Comparison of ENCODE assay signal across 14 cellular contexts in the genomic region with DNA sequence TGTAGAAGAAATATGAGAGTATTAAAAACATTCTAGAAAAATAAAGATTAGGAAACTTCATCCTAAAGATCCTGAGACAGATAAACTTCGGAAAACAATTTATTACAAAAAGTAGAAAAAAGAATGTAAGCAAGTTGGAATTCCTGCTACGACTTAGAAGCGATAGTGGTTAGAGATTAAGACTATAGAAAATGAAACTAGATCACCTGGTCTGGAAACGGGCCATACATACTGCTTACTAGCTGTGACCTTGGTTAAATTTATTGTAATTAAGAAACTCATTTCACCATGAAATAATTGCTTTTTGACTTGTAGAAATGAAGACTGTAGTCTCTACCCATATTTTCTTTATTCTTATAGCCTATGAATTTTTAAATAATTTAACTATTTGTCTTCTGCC.
DNase-seq lines count a peak whose midpoint lies in the region; ATAC-seq and TF ChIP-seq lines count a peak whose summit lies in the region.
"Had no signal": no experiment of that assay in that cellular context is flagged by ENCODE, and none has a peak within 500 bp of the region (broad histone marks: within the 10 kb centered on the region; RNA-seq: fewer than 3 reads in every experiment).

No MANE protein-coding gene starts in this region.

- H3K4me1 ChIP-seq in PC-9 (replicated peaks; ENCODE audit: insufficient read depth), result peaks cover 5% of the 10 kb centered on the region; the same call in 1 of the 2 replicates
- no peaks in the 10 kb centered on the region for H3K4me1 ChIP-seq in foreskin keratinocyte
- H3K4me1 ChIP-seq: BLaER1 had no signal

- H3K27me3 ChIP-seq in PC-9 (ENCODE audit: insufficient read depth, low read depth), result no peaks in the 10 kb centered on the region
- H3K27me3 ChIP-seq in foreskin keratinocyte, result no peaks in the 10 kb centered on the region
- H3K27me3 ChIP-seq: BLaER1 had no signal

- H3K27ac ChIP-seq in PC-9 (no peak overlapping the region), foreskin keratinocyte (peak overlapping the region; percentile 27)
- H3K27ac ChIP-seq: BLaER1 had no signal

- no peaks in the 10 kb centered on the region for H4K20me1 ChIP-seq in PC-9 (ENCODE audit: insufficient read depth)
- H4K20me1 ChIP-seq: BLaER1 had no signal

- intact Hi-C loops in PC-9 (cut with micrococcal nuclease; ENCODE audit: unreplicated experiment), result no loop called here

- CTCF ChIA-PET in PC-9 (lab: Charles Lee), result no interaction called here

- peak overlapping the region; percentile 60; the same call in 1 of the 2 replicates for H2AFZ ChIP-seq in PC-9

- H3F3A ChIP-seq in PC-9 (ENCODE audit: insufficient read depth, low read depth), result no peaks in the 10 kb centered on the region

- ATAC-seq in foreskin keratinocyte (peak; percentile 72), GM21723 (IDR thresholded peaks at IDR 0.05; ENCODE audit: unreplicated experiment) (no peak)

- H3K4me3 ChIP-seq in PC-9, result no peak overlapping the region
- H3K4me3 ChIP-seq: BLaER1 had no signal

- H3K4me2 ChIP-seq in PC-9, result peak overlapping the region; percentile 38
- H3K4me2 ChIP-seq: BLaER1 had no signal

- DNase-seq in DMS53 (lab: John Stamatoyannopoulos, UW), result peak; percentile 58
- peak; percentile 29 for DNase-seq in LoVo (ENCODE audit: low spot score)
- DNase-seq in PC-9, result no peak
- DNase-seq in foreskin keratinocyte, result no peak
- DNase-seq in cerebellar nuclear complex (lab: John Stamatoyannopoulos, UW), result no peak
- DNase-seq in retina, result no peak
- DNase-seq in activated naive CD4-positive, alpha-beta T cell treated with anti-CD3 and anti-CD28 coated beads, Interleukin-2, amount 50 U/mL, for 16 hours, result no peak
- DNase-seq: CD8-positive, alpha-beta memory T cell; Kasumi-1; NCI-H1436 treated with DMSO at 0.1 percent for 48 hours; NCI-H774; T-helper 2 cell had no signal

- no TSS peak for BruUV-seq in PC-9 (replicated peaks; lab: Mats Ljungman, UMichigan)

- H3K79me2 ChIP-seq in PC-9 (ENCODE audit: low read depth), result no peaks in the 10 kb centered on the region

- POLR2A ChIA-PET in PC-9 (lab: Charles Lee; ENCODE audit: unreplicated experiment), result no interaction called here

- TF ChIP-seq CTCF in PC-9 (conservative IDR thresholded peaks at IDR 0.05), result no peak
- TF ChIP-seq CTCF in foreskin keratinocyte (conservative IDR thresholded peaks at IDR 0.05), result no peak

- peaks cover 3% of the 10 kb centered on the region; the same call in 1 of the 2 replicates for H3K9me3 ChIP-seq in PC-9 (ENCODE audit: insufficient read depth, low read depth)

- H3K36me3 ChIP-seq in PC-9 (ENCODE audit: low read depth), result no peaks in the 10 kb centered on the region
- H3K36me3 ChIP-seq: BLaER1 had no signal

- no peaks in the 10 kb centered on the region for H3K9me2 ChIP-seq in PC-9 (ENCODE audit: insufficient read depth)

Comparison
In these comparisons a context has a peak if more than half of its experiments do, and no peak if none do; other contexts are left out.
1. DNase-seq: peak in DMS53 (single experiment) and LoVo (single experiment); none in PC-9 (0 of 2), foreskin keratinocyte (0 of 2), cerebellar nuclear complex (0 of 2), retina (single experiment) and activated naive CD4-positive, alpha-beta T cell treated with anti-CD3 and anti-CD28 coated beads, Interleukin-2, amount 50 U/mL, for 16 hours (single experiment).